21 cellular contexts compared by ENCODE assay signal in the genomic region with DNA sequence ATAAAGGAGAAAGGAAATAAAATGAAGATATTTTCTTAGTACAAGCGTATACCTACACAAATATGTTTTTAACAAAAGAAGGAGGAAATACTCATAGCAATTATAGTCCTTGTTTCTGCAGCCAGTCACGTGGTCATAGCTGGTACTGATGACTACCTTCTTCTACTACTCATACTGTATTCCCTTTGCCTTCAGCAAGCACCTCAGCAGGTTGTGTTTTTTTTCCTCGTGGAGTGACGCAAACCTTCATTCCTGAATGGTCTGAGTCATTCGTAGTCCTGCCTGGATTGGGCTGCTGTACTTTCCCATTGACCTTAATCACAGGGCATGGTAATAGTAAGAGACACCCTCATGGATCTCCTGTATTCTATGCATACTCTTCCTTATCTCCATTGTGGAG. TPM values are rescaled to one million over a fixed set of nuclear protein-coding genes. Genes with fewer than 3 reads are reported as not detected.
DNase-seq lines count a peak whose midpoint lies in the region; ATAC-seq, FAIRE-seq and TF ChIP-seq lines count a peak whose summit lies in the region.
"Had no signal": no experiment of that assay in that cellular context is flagged by ENCODE, and none has a peak within 500 bp of the region (broad histone marks: within the 10 kb centered on the region; RNA-seq: fewer than 3 reads in every experiment).

No MANE protein-coding gene starts in this region.

- H4K20me1 ChIP-seq in keratinocyte (ENCODE audit: control insufficient read depth, extremely low read depth, insufficient read depth, low read length), result no peaks in the 10 kb centered on the region

- no peaks in the 10 kb centered on the region for H3K9me3 ChIP-seq in keratinocyte (ENCODE audit: control insufficient read depth, low read depth, low read length)
- H3K9me3 ChIP-seq: esophagus squamous epithelium had no signal

- no peak overlapping the region for H3K4me3 ChIP-seq in brain microvascular endothelial cell (ENCODE audit: low read depth, low read length)
- no peak overlapping the region for H3K4me3 ChIP-seq in keratinocyte (ENCODE audit: control insufficient read depth in 2 of 3, extremely low read depth in 1 of 3, insufficient read depth in 2 of 3, low read depth in 1 of 3, low read length in 3 of 3)
- H3K4me3 ChIP-seq: esophagus squamous epithelium had no signal

- TF ChIP-seq CTCF in brain microvascular endothelial cell (IDR thresholded peaks at IDR 0.05; ENCODE audit: low read depth, low read length, missing control alignments) (no peak), keratinocyte (optimal IDR thresholded peaks at IDR 0.05 in 1 of 3, IDR thresholded peaks at IDR 0.05 in 1 of 3, conservative IDR thresholded peaks at IDR 0.05 in 1 of 3; ENCODE audit: extremely low read depth in 1 of 3, insufficient read depth in 2 of 3, low read length in 3 of 3) (no peak), GM13977 (IDR thresholded peaks at IDR 0.05; ENCODE audit: extremely low read depth, insufficient read depth, missing control alignments) (no peak)

- in situ Hi-C loops in brain microvascular endothelial cell (cut with HindIII; ENCODE audit: low pct_ligation_motif_present, low sequenced_read_pairs), result no loop called here
- in situ Hi-C loops in GM13977 (cut with MboI; ENCODE audit: low pct_unique_long_range_greater_than_20kb, low sequenced_read_pairs, unreplicated experiment), result no loop called here

- no peak for ATAC-seq in HG03159 (IDR thresholded peaks at IDR 0.05; ENCODE audit: unreplicated experiment)
- ATAC-seq: HCT116 had no signal

- no peak overlapping the region for H3K9ac ChIP-seq in keratinocyte (ENCODE audit: control insufficient read depth, extremely low read depth, insufficient read depth, low read length)

- dilution Hi-C loops in keratinocyte (cut with MboI; ENCODE audit: extremely low pct_ligation_motif_present, low sequenced_read_pairs), result no loop called here

- no peak overlapping the region for H3K4me2 ChIP-seq in keratinocyte (ENCODE audit: control insufficient read depth, extremely low read depth, insufficient read depth, low read depth, low read length)

- no peak for FAIRE-seq in keratinocyte (lab: Jason Lieb, UNC)
- FAIRE-seq: GM19239 had no signal

- H3K36me3 ChIP-seq in brain microvascular endothelial cell (replicated peaks), result no peaks in the 10 kb centered on the region
- H3K36me3 ChIP-seq in keratinocyte (ENCODE audit: control insufficient read depth in 2 of 2, extremely low read depth in 1 of 2, insufficient read depth in 2 of 2, low read length in 2 of 2), result no peaks in the 10 kb centered on the region
- H3K36me3 ChIP-seq: esophagus squamous epithelium had no signal

- H3K27ac ChIP-seq in brain microvascular endothelial cell (no peak overlapping the region), keratinocyte (ENCODE audit: control insufficient read depth, insufficient read depth, low read length) (no peak overlapping the region)

- peak; percentile 65 for DNase-seq in EL
- DNase-seq in M059J (ENCODE audit: low read depth), result peak; percentile 82
- DNase-seq in brain microvascular endothelial cell, result peak; percentile 85
- peak; percentile 44 for DNase-seq in keratinocyte (ENCODE audit: low read depth, low spot score)
- no peak for DNase-seq in cerebellum (ENCODE audit: low spot score)
- no peak for DNase-seq in GM13977 (ENCODE audit: low spot score)
- DNase-seq in MV-4-11 (lab: John Stamatoyannopoulos, UW), result no peak
- DNase-seq: activated B cell treated with CpG ODN at 0.5 μM for 24 hours; activated T-cell treated with anti-CD3 and anti-CD28 coated beads, Interleukin-2, amount 50 U/mL, for 48 hours; CD8-positive, alpha-beta memory T cell; esophagus squamous epithelium; head of caudate nucleus; immature natural killer cell; naive B cell; NCI-H2081; NCI-H510A treated with DMSO at 0.1 percent for 48 hours; SIG-M5; stimulated activated CD4-positive, alpha-beta T cell treated with anti-CD3 and anti-CD28 coated beads, Interleukin-2, amount 100 ng/mL, for 48 hours had no signal

- no peaks in the 10 kb centered on the region for H3K4me1 ChIP-seq in keratinocyte (ENCODE audit: control insufficient read depth, extremely low read depth, insufficient read depth, low read length)

- no peaks in the 10 kb centered on the region for H3K79me2 ChIP-seq in keratinocyte (ENCODE audit: control insufficient read depth, insufficient read depth, low read length)

- H2AFZ ChIP-seq in keratinocyte (ENCODE audit: control insufficient read depth, low read length), result no peak overlapping the region

- H3K9me1 ChIP-seq in keratinocyte (ENCODE audit: control insufficient read depth, extremely low read depth, insufficient read depth, low read length), result no peaks in the 10 kb centered on the region

- H3K27me3 ChIP-seq in brain microvascular endothelial cell (replicated peaks), result no peaks in the 10 kb centered on the region
- no peaks in the 10 kb centered on the region for H3K27me3 ChIP-seq in keratinocyte (ENCODE audit: control insufficient read depth, extremely low read depth, insufficient read depth, low read length)
- H3K27me3 ChIP-seq: esophagus squamous epithelium had no signal

RNA-seq across cellular contexts. Expression of gene SLC16A7, which starts 25.7 kb away (rescaled TPM):
- 17.8 and 23.5 TPM in 2 replicates for total RNA-seq in M059J (2014; rRNA removed; shearing (Covaris generic))
- polyA plus RNA-seq in keratinocyte, result 0.57 to 0.88 TPM (median 0.87 TPM) in 3 replicates
- 0.17 TPM for polyA plus RNA-seq in keratinocyte (2011; ENCODE audit: low read depth)
- polyA plus RNA-seq in keratinocyte (2011; cell fraction: cytosol; rRNA removed), result 0.25 and 0.62 TPM in 2 replicates
- polyA plus RNA-seq in keratinocyte (2011; cell fraction: nucleus; rRNA removed), result 0.92 and 1.5 TPM in 2 replicates
- 0.41 and 0.60 TPM in 2 replicates for polyA plus RNA-seq in keratinocyte (2012; ENCODE audit: low replicate concordance)
- polyA minus RNA-seq in keratinocyte, result 0.39 to 4.3 TPM (median 2.9 TPM) in 3 replicates
- 3.6 TPM for polyA minus RNA-seq in keratinocyte (2011; cell fraction: cytosol; rRNA and poly(A)+ RNA removed)
- polyA minus RNA-seq in keratinocyte (2011; cell fraction: nucleus; rRNA and poly(A)+ RNA removed), result 3.2 and 3.4 TPM in 2 replicates
- total RNA-seq in cerebellum, result 19.9 TPM

Comparison
In these comparisons a context has a peak if more than half of its experiments do, and no peak if none do; other contexts are left out.
1. DNase-seq: peak in EL (single experiment), M059J (single experiment), brain microvascular endothelial cell (single experiment) and keratinocyte (single experiment); none in cerebellum (single experiment), GM13977 (single experiment) and MV-4-11 (single experiment).